8 cellular contexts compared by ENCODE assay signal in genomic region chr3:98778852-98779379, GRCh38. TPM values are rescaled to one million over a fixed set of nuclear protein-coding genes. Genes with fewer than 3 reads are reported as not detected.
DNase-seq lines count a peak whose midpoint lies in the region; ATAC-seq and TF ChIP-seq lines count a peak whose summit lies in the region.

No MANE protein-coding gene starts in this region.

- no peak overlapping the region for H3K9ac ChIP-seq in MM.1S (ENCODE audit: low read length)

- no peak overlapping the region; the same call in 1 of the 2 replicates for H3K27ac ChIP-seq in MM.1S (ENCODE audit: low read length)
- H3K27ac ChIP-seq in naive thymus-derived CD4-positive, alpha-beta T cell (ENCODE audit: low read depth, low read length), result no peak overlapping the region

- POLR2A ChIA-PET in naive thymus-derived CD4-positive, alpha-beta T cell (lab: Charles Lee), result no interaction called here

- peak overlapping the region in 1 of 9 donors; percentile 28 for H3K27ac Mint-ChIP-seq in naive thymus-derived CD4-positive, alpha-beta T cell

- H3K4me2 ChIP-seq in MM.1S (ENCODE audit: low read depth, low read length), result peak overlapping the region; percentile 2; the same call in 1 of the 2 replicates

- H3K9me2 ChIP-seq in MM.1S (replicated peaks; ENCODE audit: insufficient read depth, low read length), result no peaks in the 10 kb centered on the region

- no peak for TF ChIP-seq CTCF in MM.1S (IDR thresholded peaks at IDR 0.05; ENCODE audit: low read length)

- peaks cover 9 to 50% (median 25%) of the 10 kb centered on the region in 5 donors for H3K27me3 Mint-ChIP-seq in naive thymus-derived CD4-positive, alpha-beta T cell

- peaks cover 0 to 3% (median 0%) of the 10 kb centered on the region in 5 donors for H3K36me3 Mint-ChIP-seq in naive thymus-derived CD4-positive, alpha-beta T cell

- ATAC-seq in naive thymus-derived CD4-positive, alpha-beta T cell, result peak; percentile 74
- no peak for ATAC-seq in GM18858 (IDR thresholded peaks at IDR 0.05; ENCODE audit: unreplicated experiment)

- peaks cover 28% of the 10 kb centered on the region; the same call in 1 of the 2 replicates for H3K36me3 ChIP-seq in MM.1S (replicated peaks; ENCODE audit: insufficient read depth, low read length)
- no peaks in the 10 kb centered on the region for H3K36me3 ChIP-seq in naive thymus-derived CD4-positive, alpha-beta T cell (ENCODE audit: control insufficient read depth in 2 of 3, insufficient read depth in 3 of 3, low read length in 3 of 3)

- H3K27me3 ChIP-seq in MM.1S (replicated peaks; ENCODE audit: insufficient read depth, low read length), result no peaks in the 10 kb centered on the region
- no peaks in the 10 kb centered on the region for H3K27me3 ChIP-seq in naive thymus-derived CD4-positive, alpha-beta T cell (ENCODE audit: control insufficient read depth in 2 of 2, insufficient read depth in 2 of 2, low read length in 2 of 2)

- intact Hi-C loops in naive thymus-derived CD4-positive, alpha-beta T cell (cut with micrococcal nuclease), result no loop called here

- H2AFZ ChIP-seq in MM.1S (ENCODE audit: low read length), result no peak overlapping the region

- H3K4me3 ChIP-seq in MM.1S (ENCODE audit: low read length), result no peak overlapping the region
- no peak overlapping the region for H3K4me3 ChIP-seq in naive thymus-derived CD4-positive, alpha-beta T cell (ENCODE audit: low read length)

- peaks cover 33% of the 10 kb centered on the region for H3F3A ChIP-seq in MM.1S (ENCODE audit: insufficient read depth, low read length)

- no peak overlapping the region for H3K4me3 Mint-ChIP-seq in naive thymus-derived CD4-positive, alpha-beta T cell

- no peaks in the 10 kb centered on the region for H3K9me3 ChIP-seq in MM.1S (replicated peaks; ENCODE audit: insufficient read depth, low read length)
- no peaks in the 10 kb centered on the region for H3K9me3 ChIP-seq in naive thymus-derived CD4-positive, alpha-beta T cell (ENCODE audit: control insufficient read depth in 2 of 3, low read length in 3 of 3)

- peaks cover 0 to 8% (median 0%) of the 10 kb centered on the region in 7 donors for H3K4me1 Mint-ChIP-seq in naive thymus-derived CD4-positive, alpha-beta T cell

- H3K9me3 Mint-ChIP-seq in naive thymus-derived CD4-positive, alpha-beta T cell, result peaks cover 0 to 3% (median 0%) of the 10 kb centered on the region in 11 donors

- no peaks in the 10 kb centered on the region for H4K20me1 ChIP-seq in MM.1S (ENCODE audit: insufficient read depth, low read length)

- peaks cover 93% of the 10 kb centered on the region for H3K79me2 ChIP-seq in MM.1S (ENCODE audit: low read length)

- H3K4me1 ChIP-seq in MM.1S (ENCODE audit: low read length), result peaks cover 70% of the 10 kb centered on the region
- H3K4me1 ChIP-seq in naive thymus-derived CD4-positive, alpha-beta T cell (ENCODE audit: control insufficient read depth in 2 of 2, insufficient read depth in 2 of 2, low read length in 2 of 2), result no peaks in the 10 kb centered on the region

- CTCF ChIA-PET in naive thymus-derived CD4-positive, alpha-beta T cell (lab: Charles Lee), result no interaction called here

- peak; percentile 41 for DNase-seq in Ammon's horn (ENCODE audit: low spot score)
- DNase-seq in MM.1S, result no peak
- peak; percentile 91 for DNase-seq in dermis blood vessel endothelial cell
- no peak for DNase-seq in naive thymus-derived CD4-positive, alpha-beta T cell
- no peak for DNase-seq in HT-29 (ENCODE audit: low spot score)
- no peak for DNase-seq in ureter (ENCODE audit: low spot score)
- DNase-seq in NCI-H748 treated with DMSO at 0.1 percent for 48 hours (lab: John Stamatoyannopoulos, UW), result no peak

RNA-seq across cellular contexts. Expression of gene ST3GAL6, which starts 15.8 kb away (rescaled TPM):
- total RNA-seq in dermis blood vessel endothelial cell, result 18.6 and 30.1 TPM in 2 replicates
- 10 to 100 TPM in 1 of 5 experiments, 1 to 10 TPM in 1, under 1 TPM in 2, not detected in 1; 0.62 to 13.5 (median 1.2) TPM for total RNA-seq in naive thymus-derived CD4-positive, alpha-beta T cell
- under 1 TPM in 1 of 2 donors, not detected in 1; 0.47 TPM for polyA plus RNA-seq in naive thymus-derived CD4-positive, alpha-beta T cell
- 0.25 and 3.6 TPM in 2 replicates for total RNA-seq in HT-29 (2014; rRNA removed; shearing (Covaris generic))
- total RNA-seq in ureter, result 7.8 TPM

Comparison
In these comparisons a context has a peak if more than half of its experiments do, and no peak if none do; other contexts are left out.
1. DNase-seq: peak in Ammon's horn (single experiment) and dermis blood vessel endothelial cell (single experiment); none in MM.1S (single experiment), naive thymus-derived CD4-positive, alpha-beta T cell (0 of 9), HT-29 (single experiment), ureter (single experiment) and NCI-H748 treated with DMSO at 0.1 percent for 48 hours (single experiment).